ENCODE assay signal across 26 cellular contexts in genomic region chr17:30584810-30585209, GRCh38.
"Had no signal": no experiment of that assay in that cellular context is flagged by ENCODE, and none has a peak within 500 bp of the region (broad histone marks: within the 10 kb centered on the region; RNA-seq: fewer than 3 reads in every experiment).

No MANE protein-coding gene starts in this region.

- H3K79me2 ChIP-seq: parathyroid adenoma had no signal

- ATAC-seq: gastrocnemius medialis; left lobe of liver; natural killer cell; psoas muscle; stimulated activated naive B cell treated with anti-CD40 and anti-IgM and Interleukin-4, amounts not matched to agents 10 μg/mL and 1 μg/mL and 100 μg/mL, for 72 hours; stimulated activated naive CD8-positive, alpha-beta T cell treated with anti-CD3 and anti-CD28 coated beads, Interleukin-15, amount 100 ng/mL, for 72 hours; upper lobe of right lung had no signal

- H3K9me3 ChIP-seq: esophagus muscularis mucosa, gastrocnemius medialis, psoas muscle, sigmoid colon, testis, upper lobe of right lung, vagina had no signal

- FAIRE-seq: endometrium had no signal

- H3K36me3 ChIP-seq: esophagus muscularis mucosa, gastrocnemius medialis, sigmoid colon, tibial nerve, upper lobe of right lung, vagina had no signal

- H3K9ac ChIP-seq: parathyroid adenoma had no signal

- H3K27me3 ChIP-seq: dorsolateral prefrontal cortex, esophagus muscularis mucosa, gastrocnemius medialis, sigmoid colon, testis, tibial nerve, upper lobe of right lung, vagina had no signal

- H3K4me1 Mint-ChIP-seq: mesothelial cell of epicardium; natural killer cell; stimulated activated naive B cell treated with anti-CD40 and anti-IgM and Interleukin-4, amounts not matched to agents 10 μg/mL and 1 μg/mL and 100 μg/mL, for 72 hours had no signal

- H3K4me3 ChIP-seq: dorsolateral prefrontal cortex, esophagus muscularis mucosa, gastrocnemius medialis, psoas muscle, sigmoid colon, skin epidermis, testis, tibial nerve, upper lobe of right lung, vagina had no signal

- H3K36me3 Mint-ChIP-seq: natural killer cell; stimulated activated naive B cell treated with anti-CD40 and anti-IgM and Interleukin-4, amounts not matched to agents 10 μg/mL and 1 μg/mL and 100 μg/mL, for 72 hours had no signal

- H3K27ac Mint-ChIP-seq: mesothelial cell of epicardium; natural killer cell; stimulated activated naive B cell treated with anti-CD40 and anti-IgM and Interleukin-4, amounts not matched to agents 10 μg/mL and 1 μg/mL and 100 μg/mL, for 72 hours; stimulated activated naive CD8-positive, alpha-beta T cell treated with anti-CD3 and anti-CD28 coated beads, Interleukin-15, amount 100 ng/mL, for 72 hours had no signal

- H3K4me1 ChIP-seq: esophagus muscularis mucosa, gastrocnemius medialis, parathyroid adenoma, psoas muscle, sigmoid colon, testis, tibial nerve, upper lobe of right lung, vagina had no signal

- H3K4me3 Mint-ChIP-seq: mesothelial cell of epicardium; natural killer cell; stimulated activated naive B cell treated with anti-CD40 and anti-IgM and Interleukin-4, amounts not matched to agents 10 μg/mL and 1 μg/mL and 100 μg/mL, for 72 hours; stimulated activated naive CD8-positive, alpha-beta T cell treated with anti-CD3 and anti-CD28 coated beads, Interleukin-15, amount 100 ng/mL, for 72 hours had no signal

- H2AFZ ChIP-seq: parathyroid adenoma had no signal

- H3K9me3 Mint-ChIP-seq: natural killer cell; stimulated activated naive B cell treated with anti-CD40 and anti-IgM and Interleukin-4, amounts not matched to agents 10 μg/mL and 1 μg/mL and 100 μg/mL, for 72 hours had no signal

- DNase-seq: cortex of kidney; dorsolateral prefrontal cortex; effector memory CD4-positive, alpha-beta T cell; gastrocnemius medialis; glutamatergic neuron; islet precursor cell; mammary epithelial cell; natural killer cell; psoas muscle; retina; sigmoid colon; stimulated activated CD4-positive, alpha-beta T cell treated with anti-CD3 and anti-CD28 coated beads, Interleukin-2, amount 100 ng/mL, for 24 hours; stimulated activated CD4-positive, alpha-beta T cell treated with anti-CD3 and anti-CD28 coated beads, Interleukin-4, amount 100 ng/mL, for 4 hours; stimulated activated naive B cell treated with anti-CD40 and anti-IgM and Interleukin-4, amounts not matched to agents 10 μg/mL and 1 μg/mL and 100 μg/mL, for 72 hours; stimulated activated naive CD8-positive, alpha-beta T cell treated with anti-CD3 and anti-CD28 coated beads, Interleukin-15, amount 100 ng/mL, for 72 hours; testis; upper lobe of right lung had no signal

- H3K27ac ChIP-seq: dorsolateral prefrontal cortex, epithelial cell of prostate, esophagus muscularis mucosa, gastrocnemius medialis, parathyroid adenoma, psoas muscle, sigmoid colon, skin epidermis, testis, tibial nerve, upper lobe of right lung, vagina had no signal
